17 cellular contexts compared by ENCODE assay signal in the genomic region with DNA sequence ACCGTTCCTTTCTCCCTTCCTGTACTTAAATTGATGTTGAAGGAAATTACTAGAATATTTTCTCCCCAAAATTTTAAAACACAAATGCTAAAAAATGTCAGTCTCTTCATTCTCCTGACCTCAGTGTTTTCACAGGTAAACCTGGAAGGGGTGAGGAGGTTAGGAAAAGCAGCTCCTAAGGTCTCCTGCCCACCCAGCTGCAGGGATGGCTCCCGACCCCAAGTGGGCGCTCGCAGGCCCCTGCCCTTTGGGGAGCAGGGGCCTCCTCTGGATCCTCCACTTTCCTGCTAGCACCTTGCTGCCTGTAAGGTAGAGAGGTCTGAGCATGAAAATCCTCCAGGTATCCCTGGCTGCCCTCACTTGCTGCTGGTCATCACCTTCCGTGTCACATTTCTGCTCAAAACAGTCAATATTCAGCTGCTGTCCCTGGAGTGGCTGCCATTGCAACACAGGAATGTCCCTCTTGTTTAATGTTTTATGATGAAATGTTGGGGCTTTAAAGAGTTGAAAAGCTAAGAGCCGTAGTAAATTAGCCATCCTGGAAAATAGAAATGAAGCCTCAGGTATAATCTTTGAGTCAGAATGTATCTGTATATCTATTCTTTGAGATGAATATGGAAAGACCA. TPM values are rescaled to one million over a fixed set of nuclear protein-coding genes. Genes with fewer than 3 reads are reported as not detected.
DNase-seq lines count a peak whose midpoint lies in the region; ATAC-seq, FAIRE-seq and TF ChIP-seq lines count a peak whose summit lies in the region.
"Had no signal": no experiment of that assay in that cellular context is flagged by ENCODE, and none has a peak within 500 bp of the region (broad histone marks: within the 10 kb centered on the region; RNA-seq: fewer than 3 reads in every experiment).

No MANE protein-coding gene starts in this region.

- H3K36me3 ChIP-seq in SK-N-MC (ENCODE audit: insufficient read depth, low read length) = peaks cover 45% of the 10 kb centered on the region
- peaks cover 20% of the 10 kb centered on the region for H3K36me3 ChIP-seq in right atrium auricular region
- peaks cover 8 to 23% (median 18%) of the 10 kb centered on the region in 4 donors for H3K36me3 ChIP-seq in sigmoid colon
- H3K36me3 ChIP-seq in OCI-LY7 (ENCODE audit: insufficient read depth, low read length) = peaks cover 49% of the 10 kb centered on the region

- intact Hi-C loops in sigmoid colon (cut with DNase I) = loop anchor here (10.0 kb wide), 1 partner anchor 141 kb away; no protein-coding TSS in a partner anchor
- intact Hi-C loops in OCI-LY7 (cut with micrococcal nuclease; ENCODE audit: unreplicated experiment) = loop anchor here (2.0 kb wide), 1 partner anchor 15 kb away; no protein-coding TSS in a partner anchor

- TF ChIP-seq EP300 in A549 (IDR thresholded peaks at IDR 0.05) = no peak
- TF ChIP-seq EP300 in sigmoid colon (IDR thresholded peaks at IDR 0.05) = no peak

- POLR2A ChIA-PET in A549 (lab: Yijun Ruan, JAX) (no interaction called here), OCI-LY7 (lab: Charles Lee) (interaction anchor here (2.8 kb wide), 1 partner anchor 11 kb away, joined by 15 read pairs; a partner anchor contains a TSS)

- FAIRE-seq in A549 (lab: Jason Lieb, UNC) = no peak
- FAIRE-seq: bronchial epithelial cell had no signal

- TF ChIP-seq CTCF in A549 (IDR thresholded peaks at IDR 0.05) (no peak), right atrium auricular region (IDR thresholded peaks at IDR 0.05) (no peak), sigmoid colon (IDR thresholded peaks at IDR 0.05) (no peak), OCI-LY7 (conservative IDR thresholded peaks at IDR 0.05; ENCODE audit: low read length) (no peak)

- DNase-seq in A549 (ENCODE audit: low read depth in 1 of 2, low spot score in 1 of 2) (no peak), SK-N-MC (ENCODE audit: low read depth, low spot score) (no peak), right atrium auricular region (ENCODE audit: low spot score) (no peak), sigmoid colon (no peak), Ammon's horn (ENCODE audit: low spot score) (no peak), amniotic stem cell (lab: John Stamatoyannopoulos, UW) (no peak), OCI-LY7 (ENCODE audit: low spot score) (no peak)
- DNase-seq: activated CD8-positive, alpha-beta T cell treated with anti-CD3 and anti-CD28 coated beads, Interleukin-2, amount 10 ng/mL, durations not matched to agents 7 days and 5 days; activated gamma-delta T cell; Calu3; effector CD4-positive, alpha-beta T cell; NCI-H1436 treated with DMSO at 0.1 percent for 48 hours; nucleus accumbens had no signal

- no peaks in the 10 kb centered on the region for H3K27me3 ChIP-seq in right atrium auricular region
- H3K27me3 ChIP-seq in sigmoid colon = no peaks in the 10 kb centered on the region

- H3K4me2 ChIP-seq in A549 (peak overlapping the region; percentile 92; the same call in 1 of the 3 replicates), OCI-LY7 (ENCODE audit: low read length) (no peak overlapping the region)
- H3K4me2 ChIP-seq: KMS-11 had no signal

- H3K9me3 ChIP-seq in A549 (no peaks in the 10 kb centered on the region), SK-N-MC (ENCODE audit: low read depth, low read length) (no peaks in the 10 kb centered on the region), right atrium auricular region (no peaks in the 10 kb centered on the region), sigmoid colon (no peaks in the 10 kb centered on the region), OCI-LY7 (ENCODE audit: low read length) (no peaks in the 10 kb centered on the region)

- no peak overlapping the region for H3K9ac ChIP-seq in SK-N-MC (ENCODE audit: insufficient read length)
- H3K9ac ChIP-seq: KMS-11 had no signal

- no TSS peak for BruUV-seq in OCI-LY7 (replicated peaks; lab: Mats Ljungman, UMichigan)

- peaks cover 39% of the 10 kb centered on the region for H3K4me1 ChIP-seq in A549
- peaks cover 0 to 52% of the 10 kb centered on the region in 2 donors for H3K4me1 ChIP-seq in right atrium auricular region
- peaks cover 0 to 72% (median 69%) of the 10 kb centered on the region in 4 donors for H3K4me1 ChIP-seq in sigmoid colon
- H3K4me1 ChIP-seq in OCI-LY7 (ENCODE audit: insufficient read depth, low read length, poor library complexity, severe bottlenecking) = peaks cover 24% of the 10 kb centered on the region

- H3K4me3 ChIP-seq in A549 (no peak overlapping the region), SK-N-MC (no peak overlapping the region), right atrium auricular region (no peak overlapping the region), sigmoid colon (no peak overlapping the region), OCI-LY7 (ENCODE audit: low read depth, low read length, poor library complexity, severe bottlenecking) (no peak overlapping the region)

- ATAC-seq in A549 = no peak
- no peak for ATAC-seq in HG03342 (IDR thresholded peaks at IDR 0.05; ENCODE audit: unreplicated experiment)
- ATAC-seq: activated CD8-positive, alpha-beta T cell treated with anti-CD3 and anti-CD28 coated beads, Interleukin-2, amount 10 ng/mL, durations not matched to agents 7 days and 5 days; SK-N-SH treated with all-trans-retinoic acid at 6 μM for 48 hours had no signal

- WGBS in A549 (ENCODE audit: missing lambda C conversion rate) = 91% methylated on average over 5 of the region's 6 CpGs
- 93 to 94% methylated on average over 6 of the region's 6 CpGs for WGBS in sigmoid colon, 2 donors

- CTCF ChIA-PET in A549 (lab: Yijun Ruan, JAX) (interaction anchor here (0.7 to 8.4 kb wide), 11 partner anchors 10 to 467 kb away, joined by 3 to 111 read pairs (median 7); a partner anchor contains a TSS), OCI-LY7 (lab: Charles Lee; ENCODE audit: unreplicated experiment) (interaction anchor here (1.8 to 2.6 kb wide), 2 partner anchors 10 to 11 kb away, joined by 10 to 15 read pairs; a partner anchor contains a TSS)

- no peak overlapping the region for H2AFZ ChIP-seq in OCI-LY7 (ENCODE audit: low read length)

- peak overlapping the region in 1 of 2 experiments; percentile 96; a peak in 3 of 6 replicates for H3K27ac ChIP-seq in A549
- H3K27ac ChIP-seq in SK-N-MC = 0 out of 2 replicates have a peak overlapping the region, but pooled peaks have one; percentile 26
- peak overlapping the region; percentile 98 for H3K27ac ChIP-seq in right atrium auricular region
- H3K27ac ChIP-seq in sigmoid colon = peak overlapping the region; percentile 94 to 98 (median 97)
- H3K27ac ChIP-seq in OCI-LY7 (ENCODE audit: low read depth, low read length, poor library complexity, severe bottlenecking) = no peak overlapping the region
- H3K27ac ChIP-seq: KMS-11 had no signal

- TF ChIP-seq RAD21 in A549 (conservative IDR thresholded peaks at IDR 0.05 in 1 of 2, IDR thresholded peaks at IDR 0.05 in 1 of 2) = no peak

- TF ChIP-seq POLR2A in A549 (IDR thresholded peaks at IDR 0.05; ENCODE audit: low read length) (no peak), sigmoid colon (IDR thresholded peaks at IDR 0.05) (no peak)

- H3K9me2 ChIP-seq in OCI-LY7 (ENCODE audit: insufficient read depth, low read length) = no peaks in the 10 kb centered on the region

- H3K79me2 ChIP-seq in OCI-LY7 (ENCODE audit: insufficient read depth, low read depth, low read length) = no peaks in the 10 kb centered on the region

- no peaks in the 10 kb centered on the region for H4K20me1 ChIP-seq in OCI-LY7 (ENCODE audit: insufficient read depth, low read length)

RNA-seq across cellular contexts. Expression of a gene that starts 10.9 kb away (rescaled TPM):
- polyA plus RNA-seq in A549 (2011; rRNA removed) (1,080 and 1,155 TPM in 2 replicates), A549 (2017; fragmentation: RNase III; extraction: RNeasy Plus Mini Kit Qiagen cat#74134 plus additional on column Dnase treatment) (1,076 to 1,211 TPM (median 1,136 TPM) in 3 replicates), sigmoid colon (100 to 1,000 TPM; 182 to 484 (median 320) TPM)
- 735 and 808 TPM in 2 replicates for polyA plus RNA-seq in A549 (2012; cell fraction: cytosol; rRNA removed)
- polyA plus RNA-seq in A549 (2012; cell fraction: nucleus; rRNA removed) = 712 and 1,059 TPM in 2 replicates
- 601 and 692 TPM in 2 replicates for polyA minus RNA-seq in A549 (2011; rRNA and poly(A)+ RNA removed)
- total RNA-seq in right atrium auricular region (100 to 1,000 TPM; 716 to 772 TPM), sigmoid colon (100 to 1,000 TPM; 442 to 569 (median 518) TPM), OCI-LY7 (2022) (1,055 and 1,282 TPM in 2 replicates)
- 911 and 1,004 TPM in 2 replicates for total RNA-seq in OCI-LY7 (2014; rRNA removed; shearing (Covaris generic))

RNA-seq across cellular contexts. Expression of a gene that starts 12.6 kb away (rescaled TPM):
- polyA plus RNA-seq in A549 (2011; rRNA removed) (72.3 and 80.0 TPM in 2 replicates), A549 (2017; fragmentation: RNase III; extraction: RNeasy Plus Mini Kit Qiagen cat#74134 plus additional on column Dnase treatment) (45.6 to 49.1 TPM (median 47.1 TPM) in 3 replicates), sigmoid colon (10 to 100 TPM in 2 of 3 donors, 1 to 10 TPM in 1; 4.2 to 24.8 (median 10.8) TPM)
- 112 and 143 TPM in 2 replicates for polyA plus RNA-seq in A549 (2012; cell fraction: cytosol; rRNA removed)
- 227 and 245 TPM in 2 replicates for polyA plus RNA-seq in A549 (2012; cell fraction: nucleus; rRNA removed)
- 114 and 138 TPM in 2 replicates for polyA minus RNA-seq in A549 (2011; rRNA and poly(A)+ RNA removed)
- total RNA-seq in right atrium auricular region (100 to 1,000 TPM; 105 to 256 TPM), sigmoid colon (100 to 1,000 TPM; 147 to 195 (median 180) TPM), OCI-LY7 (2022) (54.1 and 64.6 TPM in 2 replicates)
- 51.5 and 52.6 TPM in 2 replicates for total RNA-seq in OCI-LY7 (2014; rRNA removed; shearing (Covaris generic))

RNA-seq across cellular contexts. Expression of a gene that starts 19.3 kb away (rescaled TPM):
- polyA plus RNA-seq in A549 (2011; rRNA removed) (not detected in 2 replicates), A549 (2017; fragmentation: RNase III; extraction: RNeasy Plus Mini Kit Qiagen cat#74134 plus additional on column Dnase treatment) (not detected in 3 replicates), sigmoid colon (under 1 TPM in 1 of 3 donors, not detected in 2; 0.28 TPM)
- polyA plus RNA-seq in A549 (2012; cell fraction: cytosol; rRNA removed) = 0.11 and 0.12 TPM in 2 replicates
- polyA plus RNA-seq in A549 (2012; cell fraction: nucleus; rRNA removed) = 0.24 TPM in 1 of 2 replicates, not detected in the other
- not detected in 2 replicates for polyA minus RNA-seq in A549 (2011; rRNA and poly(A)+ RNA removed)
- total RNA-seq in right atrium auricular region (not detected), sigmoid colon (not detected), OCI-LY7 (2022) (not detected in 2 replicates)
- not detected in 2 replicates for total RNA-seq in OCI-LY7 (2014; rRNA removed; shearing (Covaris generic))
- total RNA-seq: activated CD8-positive, alpha-beta T cell treated with anti-CD3 and anti-CD28 coated beads, Interleukin-2, amount 10 ng/mL, durations not matched to agents 7 days and 5 days; bronchial epithelial cell; Calu3 had no signal

RNA-seq across cellular contexts. Expression of a gene that starts 21.3 kb away (rescaled TPM):
- polyA plus RNA-seq in A549 (2011; rRNA removed) (44.5 and 61.4 TPM in 2 replicates), A549 (2017; fragmentation: RNase III; extraction: RNeasy Plus Mini Kit Qiagen cat#74134 plus additional on column Dnase treatment) (38.7 to 45.6 TPM (median 45.5 TPM) in 3 replicates), sigmoid colon (10 to 100 TPM in 1 of 3 donors, 1 to 10 TPM in 2; 7.2 to 36.9 (median 7.9) TPM)
- polyA plus RNA-seq in A549 (2012; cell fraction: cytosol; rRNA removed) = 56.6 and 84.2 TPM in 2 replicates
- 60.0 and 63.0 TPM in 2 replicates for polyA plus RNA-seq in A549 (2012; cell fraction: nucleus; rRNA removed)
- 44.0 and 52.2 TPM in 2 replicates for polyA minus RNA-seq in A549 (2011; rRNA and poly(A)+ RNA removed)
- total RNA-seq in right atrium auricular region (10 to 100 TPM; 23.0 to 23.7 TPM), sigmoid colon (10 to 100 TPM; 25.3 to 28.8 (median 27.2) TPM), OCI-LY7 (2022) (15.3 and 16.5 TPM in 2 replicates)
- 10.1 and 13.9 TPM in 2 replicates for total RNA-seq in OCI-LY7 (2014; rRNA removed; shearing (Covaris generic))

RNA-seq across cellular contexts. Expression of a gene that starts 29.3 kb away (rescaled TPM):
- polyA plus RNA-seq in A549 (2011; rRNA removed) (6.2 and 6.3 TPM in 2 replicates), A549 (2017; fragmentation: RNase III; extraction: RNeasy Plus Mini Kit Qiagen cat#74134 plus additional on column Dnase treatment) (5.6 to 9.1 TPM (median 6.0 TPM) in 3 replicates), sigmoid colon (10 to 100 TPM in 2 of 3 donors, 1 to 10 TPM in 1; 8.4 to 16.2 (median 13.4) TPM)
- polyA plus RNA-seq in A549 (2012; cell fraction: cytosol; rRNA removed) = 8.2 and 10.8 TPM in 2 replicates
- polyA plus RNA-seq in A549 (2012; cell fraction: nucleus; rRNA removed) = 13.6 and 19.5 TPM in 2 replicates
- polyA minus RNA-seq in A549 (2011; rRNA and poly(A)+ RNA removed) = 2.8 and 4.1 TPM in 2 replicates
- total RNA-seq in right atrium auricular region (1 to 10 TPM; 3.8 to 8.7 TPM), sigmoid colon (10 to 100 TPM in 1 of 4 donors, 1 to 10 TPM in 3; 4.7 to 13.6 (median 8.4) TPM), OCI-LY7 (2022) (22.4 and 24.8 TPM in 2 replicates)
- 27.5 and 43.1 TPM in 2 replicates for total RNA-seq in OCI-LY7 (2014; rRNA removed; shearing (Covaris generic))
